Comparison of ENCODE assay signal across 8 cellular contexts in genomic region chr16:31143036-31143888, GRCh38. TPM values are rescaled to one million over a fixed set of nuclear protein-coding genes. Genes with fewer than 3 reads are reported as not detected.
DNase-seq lines count a peak whose midpoint lies in the region; ATAC-seq and TF ChIP-seq lines count a peak whose summit lies in the region.

No MANE protein-coding gene starts in this region.

- intact Hi-C loops in IMR-90 (cut with micrococcal nuclease): loop anchor here (2.0 kb wide), 1 partner anchor 26 kb away; the partner anchor contains the start of gene KAT8

- peaks cover 6% of the 10 kb centered on the region; the same call in 1 of the 2 replicates for H3K9me1 ChIP-seq in IMR-90 (ENCODE audit: insufficient read depth, low read length)

- TF ChIP-seq POLR2A in IMR-90 (IDR thresholded peaks at IDR 0.05; ENCODE audit: low read depth, low read length): no peak

- H3K4me1 ChIP-seq in ACC112 (ENCODE audit: control insufficient read depth, insufficient read depth, low read length, unreplicated experiment): peaks cover 37% of the 10 kb centered on the region
- peaks cover 15% of the 10 kb centered on the region for H3K4me1 ChIP-seq in IMR-90 (ENCODE audit: control insufficient read depth, insufficient read depth, low read length)

- in situ Hi-C loops in IMR-90 (cut with MboI; ENCODE audit: low sequenced_read_pairs): no loop called here

- peaks cover 0 to 6% of the 10 kb centered on the region in 2 experiments; a peak in 1 of 4 replicates for H3K79me1 ChIP-seq in IMR-90 (ENCODE audit: low read depth in 1 of 2, low read length in 2 of 2)

- H2BK20ac ChIP-seq in IMR-90 (ENCODE audit: low read depth, low read length): no peak overlapping the region

- H3K9me3 Mint-ChIP-seq in chondrocyte (ENCODE audit: low read depth): no peaks in the 10 kb centered on the region
- H3K9me3 Mint-ChIP-seq in nephron: no peaks in the 10 kb centered on the region

- no peak overlapping the region for H4K91ac ChIP-seq in IMR-90 (ENCODE audit: insufficient read depth, low read depth, low read length)

- H2AK5ac ChIP-seq in IMR-90 (ENCODE audit: low read depth, low read length): no peak overlapping the region

- DNase-seq in IMR-90 (no peak), chondrocyte (ENCODE audit: low spot score) (no peak), DMS79 (lab: John Stamatoyannopoulos, UW) (no peak), SHP77 treated with DMSO at 0.1 percent for 48 hours (lab: John Stamatoyannopoulos, UW) (no peak)
- no peak for DNase-seq in stimulated activated naive CD4-positive, alpha-beta T cell treated with Interleukin-2 at 50 U/mL for 16 hours (lab: John Stamatoyannopoulos, UW)

- H3K14ac ChIP-seq in IMR-90 (replicated peaks; ENCODE audit: low read depth, low read length): no peak overlapping the region

- no peaks in the 10 kb centered on the region for H3K79me2 ChIP-seq in ACC112 (ENCODE audit: control insufficient read depth, insufficient read depth, low read length, unreplicated experiment)

- H3K27me3 Mint-ChIP-seq in chondrocyte (ENCODE audit: low read depth) (peaks cover 14% of the 10 kb centered on the region), nephron (ENCODE audit: low read depth) (peaks cover 34% of the 10 kb centered on the region)

- H4K20me1 ChIP-seq in IMR-90 (ENCODE audit: insufficient read depth, low read length): no peaks in the 10 kb centered on the region; the same call in 1 of the 2 replicates

- POLR2A ChIA-PET in IMR-90 (lab: Charles Lee; ENCODE audit: unreplicated experiment): interaction anchor here (1.4 to 1.8 kb wide), 2 partner anchors 26 to 37 kb away, joined by 7 to 9 read pairs; partner anchors contain the start of genes FUS and KAT8

- peak overlapping the region; percentile 93 for H2AK9ac ChIP-seq in IMR-90 (replicated peaks; ENCODE audit: low read depth, low read length, poor library complexity)

- H3K4me1 Mint-ChIP-seq in chondrocyte (ENCODE audit: low read depth): peaks cover 22% of the 10 kb centered on the region
- H3K4me1 Mint-ChIP-seq in nephron: peaks cover 7% of the 10 kb centered on the region

- no peak overlapping the region for H3K56ac ChIP-seq in IMR-90 (ENCODE audit: extremely low read depth, insufficient read depth, low read length)

- H4K5ac ChIP-seq in IMR-90 (ENCODE audit: low read depth, low read length): peak overlapping the region; percentile 19

- no peaks in the 10 kb centered on the region for H3K36me3 ChIP-seq in ACC112 (ENCODE audit: insufficient read depth, low read length)
- no peaks in the 10 kb centered on the region for H3K36me3 ChIP-seq in IMR-90 (ENCODE audit: control insufficient read depth, insufficient read depth, low read length)

- H3K4me3 ChIP-seq in ACC112 (ENCODE audit: low read depth, low read length) (peak overlapping the region; percentile 85), IMR-90 (ENCODE audit: insufficient read depth, low read depth, low read length) (peak overlapping the region; percentile 49; the same call in 1 of the 2 replicates)

- CTCF ChIA-PET in IMR-90 (lab: Yijun Ruan, JAX): interaction anchor here (0.6 to 2.2 kb wide), 15 partner anchors 9 to 237 kb away, joined by 3 to 13 read pairs (median 4); partner anchors contain the start of genes KAT8 and VKORC1

- 97% methylated on average over 4 of the region's 25 CpGs; no CpG with 5 or more reads in 1 of the 2 experiments for WGBS in IMR-90 (ENCODE audit: extremely low coverage in 2 of 2, insufficient read length in 1 of 2), 2 experiments

- no peak overlapping the region for H3K27ac ChIP-seq in ACC112 (ENCODE audit: low read depth, low read length)
- no peak overlapping the region for H3K27ac ChIP-seq in IMR-90 (ENCODE audit: insufficient read depth, low read length)

- H2AFZ ChIP-seq in ACC112 (ENCODE audit: low read length, unreplicated experiment): peak overlapping the region; percentile 97
- peak overlapping the region; percentile 95 for H2AFZ ChIP-seq in IMR-90 (replicated peaks; ENCODE audit: low read length, poor library complexity)

- dilution Hi-C loops in IMR-90 (cut with HindIII; ENCODE audit: low sequenced_read_pairs, unreplicated experiment): no loop called here

- no peak for ATAC-seq in IMR-90 (ENCODE audit: low read depth)
- ATAC-seq in HG03457 (IDR thresholded peaks at IDR 0.05; ENCODE audit: unreplicated experiment): no peak

- TF ChIP-seq RAD21 in IMR-90 (IDR thresholded peaks at IDR 0.05; ENCODE audit: low read length): no peak

- H3K27me3 ChIP-seq in ACC112 (ENCODE audit: insufficient read depth, low read length): peaks cover 23% of the 10 kb centered on the region
- H3K27me3 ChIP-seq in IMR-90 (ENCODE audit: control insufficient read depth, insufficient read depth, low read length): peaks cover 19% of the 10 kb centered on the region

- no peak overlapping the region for H3K18ac ChIP-seq in IMR-90 (ENCODE audit: low read depth, low read length)

- peak overlapping the region; percentile 55 to 84; a peak in 2 of 4 replicates for H4K8ac ChIP-seq in IMR-90 (ENCODE audit: low read depth in 2 of 2, low read length in 2 of 2)

- no peak overlapping the region for H3K9ac ChIP-seq in IMR-90 (ENCODE audit: low read depth, low read length)

- TF ChIP-seq CTCF in IMR-90 (conservative IDR thresholded peaks at IDR 0.05; ENCODE audit: low read depth, low read length) (no peak), chondrocyte (IDR thresholded peaks at IDR 0.05) (no peak), nephron (IDR thresholded peaks at IDR 0.05; ENCODE audit: unreplicated experiment in 3 of 3) (no peak)

- H3K4me2 ChIP-seq in IMR-90 (ENCODE audit: low read depth, low read length): peak overlapping the region; percentile 65; the same call in 1 of the 2 replicates

- no peaks in the 10 kb centered on the region for H3K36me3 Mint-ChIP-seq in chondrocyte (ENCODE audit: low read depth)
- no peaks in the 10 kb centered on the region for H3K36me3 Mint-ChIP-seq in nephron (ENCODE audit: low read depth)

- H2BK15ac ChIP-seq in IMR-90 (ENCODE audit: low read depth, low read length): no peak overlapping the region

- H3K27ac Mint-ChIP-seq in chondrocyte (ENCODE audit: unreplicated experiment) (no peak overlapping the region), nephron (no peak overlapping the region)

- no TSS peak for BruUV-seq in IMR-90 (replicated peaks; lab: Mats Ljungman, UMichigan)

- H3K4ac ChIP-seq in IMR-90 (ENCODE audit: low read depth, low read length): no peak overlapping the region

- no peak overlapping the region for H3K23ac ChIP-seq in IMR-90 (ENCODE audit: low read depth, low read length)

- H3K4me3 Mint-ChIP-seq in chondrocyte (ENCODE audit: unreplicated experiment): peak overlapping the region; percentile 30
- peak overlapping the region; percentile 69 to 81 (median 69) for H3K4me3 Mint-ChIP-seq in nephron

- H2BK5ac ChIP-seq in IMR-90 (ENCODE audit: low read depth, low read length, poor library complexity, severe bottlenecking): no peak overlapping the region

- H2BK120ac ChIP-seq in IMR-90 (ENCODE audit: low read depth, low read length): no peak overlapping the region

- no peaks in the 10 kb centered on the region for H3K9me3 ChIP-seq in IMR-90 (ENCODE audit: control insufficient read depth, insufficient read depth, low read length)

TF ChIP-seq in IMR-90, 13 proteins besides CTCF, POLR2A, EP300 and RAD21:
- TF ChIP-seq BHLHE40 (IDR thresholded peaks at IDR 0.05; ENCODE audit: low read depth, low read length): no peak
- TF ChIP-seq NFE2L2 (IDR thresholded peaks at IDR 0.05; ENCODE audit: low read depth, low read length): no peak
- TF ChIP-seq CHD1 (IDR thresholded peaks at IDR 0.05; ENCODE audit: low read depth, low read length): no peak
- no peak for TF ChIP-seq RCOR1 (IDR thresholded peaks at IDR 0.05; ENCODE audit: insufficient replicate concordance, low read length)
- TF ChIP-seq, protein P1, sequence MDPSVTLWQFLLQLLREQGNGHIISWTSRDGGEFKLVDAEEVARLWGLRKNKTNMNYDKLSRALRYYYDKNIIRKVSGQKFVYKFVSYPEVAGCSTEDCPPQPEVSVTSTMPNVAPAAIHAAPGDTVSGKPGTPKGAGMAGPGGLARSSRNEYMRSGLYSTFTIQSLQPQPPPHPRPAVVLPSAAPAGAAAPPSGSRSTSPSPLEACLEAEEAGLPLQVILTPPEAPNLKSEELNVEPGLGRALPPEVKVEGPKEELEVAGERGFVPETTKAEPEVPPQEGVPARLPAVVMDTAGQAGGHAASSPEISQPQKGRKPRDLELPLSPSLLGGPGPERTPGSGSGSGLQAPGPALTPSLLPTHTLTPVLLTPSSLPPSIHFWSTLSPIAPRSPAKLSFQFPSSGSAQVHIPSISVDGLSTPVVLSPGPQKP (IDR thresholded peaks at IDR 0.05; ENCODE audit: borderline replicate concordance, low read depth, low read length): no peak
- TF ChIP-seq CEBPB (IDR thresholded peaks at IDR 0.05; ENCODE audit: low read depth, low read length): no peak
- TF ChIP-seq FOS (IDR thresholded peaks at IDR 0.05; ENCODE audit: low read depth, low read length): no peak
- no peak for TF ChIP-seq SMC3 (IDR thresholded peaks at IDR 0.05; ENCODE audit: low read depth, low read length)

RNA-seq across cellular contexts. Expression of gene PRSS36, which starts 6.6 kb away (rescaled TPM):
- total RNA-seq in IMR-90 (2012; rRNA removed) (under 0.01 and 0.18 TPM in 2 replicates), chondrocyte (0.35 to 0.39 TPM in 2 of 3 replicates, not detected in the other)
- polyA plus RNA-seq in IMR-90 (2012; rRNA removed): 0.55 and 0.72 TPM in 2 replicates
- 0.24 and 0.27 TPM in 2 replicates for polyA plus RNA-seq in IMR-90 (2012; cell fraction: cytosol; rRNA removed)
- polyA plus RNA-seq in IMR-90 (2012; cell fraction: nucleus; rRNA removed; ENCODE audit: low replicate concordance): 0.28 and 0.31 TPM in 2 replicates

RNA-seq across cellular contexts. Expression of gene PRSS8, which starts 7.7 kb away (rescaled TPM):
- total RNA-seq in IMR-90 (2012; rRNA removed) (not detected in 2 replicates), chondrocyte (not detected in 3 replicates)
- 0.10 TPM in 1 of 2 replicates, not detected in the other for polyA plus RNA-seq in IMR-90 (2012; rRNA removed)
- polyA plus RNA-seq in IMR-90 (2012; cell fraction: cytosol; rRNA removed): not detected in 2 replicates
- 0.06 and 0.09 TPM in 2 replicates for polyA plus RNA-seq in IMR-90 (2012; cell fraction: nucleus; rRNA removed; ENCODE audit: low replicate concordance)

RNA-seq across cellular contexts. Expression of gene KAT8, which starts 25.8 kb away (rescaled TPM):
- total RNA-seq in IMR-90 (2012; rRNA removed): 18.9 and 19.4 TPM in 2 replicates
- polyA plus RNA-seq in IMR-90 (2012; rRNA removed): 27.4 and 28.4 TPM in 2 replicates
- polyA plus RNA-seq in IMR-90 (2012; cell fraction: cytosol; rRNA removed): 20.8 and 21.6 TPM in 2 replicates
- polyA plus RNA-seq in IMR-90 (2012; cell fraction: nucleus; rRNA removed; ENCODE audit: low replicate concordance): 55.3 and 65.5 TPM in 2 replicates
- total RNA-seq in chondrocyte: 28.3 to 43.2 TPM (median 34.7 TPM) in 3 replicates

RNA-seq across cellular contexts. Expression of gene BCKDK, which starts 35.1 kb away (rescaled TPM):
- 24.4 and 26.0 TPM in 2 replicates for total RNA-seq in IMR-90 (2012; rRNA removed)
- polyA plus RNA-seq in IMR-90 (2012; rRNA removed): 79.3 and 89.7 TPM in 2 replicates
- 78.8 and 105 TPM in 2 replicates for polyA plus RNA-seq in IMR-90 (2012; cell fraction: cytosol; rRNA removed)
- 56.0 and 112 TPM in 2 replicates for polyA plus RNA-seq in IMR-90 (2012; cell fraction: nucleus; rRNA removed; ENCODE audit: low replicate concordance)
- total RNA-seq in chondrocyte: 36.3 to 44.5 TPM (median 41.9 TPM) in 3 replicates

RNA-seq across cellular contexts. Expression of gene FUS, which starts 36.7 kb away (rescaled TPM):
- total RNA-seq in IMR-90 (2012; rRNA removed) (42.8 and 51.9 TPM in 2 replicates), chondrocyte (226 to 414 TPM (median 231 TPM) in 3 replicates)
- 313 and 340 TPM in 2 replicates for polyA plus RNA-seq in IMR-90 (2012; rRNA removed)
- 300 TPM in 2 replicates for polyA plus RNA-seq in IMR-90 (2012; cell fraction: cytosol; rRNA removed)
- polyA plus RNA-seq in IMR-90 (2012; cell fraction: nucleus; rRNA removed; ENCODE audit: low replicate concordance): 536 and 692 TPM in 2 replicates
